In the genomic region with DNA sequence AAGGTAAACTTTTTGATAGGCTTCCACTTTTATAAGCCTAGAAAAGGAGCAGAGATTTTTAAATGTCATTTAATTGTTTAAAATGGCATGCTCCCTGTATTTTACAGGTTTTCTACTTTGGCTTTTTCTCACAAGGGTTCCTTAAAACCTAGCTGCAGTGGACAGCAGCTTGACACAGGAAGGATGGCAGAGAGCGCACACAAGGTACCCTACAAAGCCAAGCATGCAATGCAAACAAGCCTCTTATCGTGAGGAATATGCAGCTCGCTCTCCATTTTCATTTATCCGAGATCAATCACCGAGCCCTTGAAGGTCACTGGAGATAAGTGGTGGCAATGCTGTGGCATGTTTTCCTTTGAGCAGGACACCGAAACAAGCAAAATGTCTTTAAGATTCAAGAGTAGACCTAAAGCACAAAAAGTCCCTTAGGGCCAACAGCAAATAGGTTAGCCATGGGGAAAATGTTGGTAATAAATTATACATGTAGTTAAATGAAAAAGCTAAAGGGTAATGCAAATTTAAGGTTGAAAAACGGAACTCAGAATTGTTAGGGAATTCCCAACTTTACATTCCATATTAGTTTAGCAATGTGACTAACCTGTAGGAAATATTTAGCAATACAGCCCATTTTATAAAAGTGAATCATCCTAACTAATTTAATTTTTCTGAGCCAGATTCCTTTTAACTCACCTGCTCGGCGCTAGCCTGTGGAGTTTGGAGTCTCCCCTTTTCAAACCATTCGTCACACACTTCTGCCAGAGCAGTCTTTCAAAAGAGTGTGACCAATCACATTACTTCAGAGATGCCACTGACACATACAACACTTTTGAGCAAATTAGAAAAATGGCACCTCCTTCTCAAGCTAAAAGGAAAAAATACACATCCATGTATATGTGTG, we compare ENCODE assay signal across 13 cellular contexts.
DNase-seq lines count a peak whose midpoint lies in the region; ATAC-seq and TF ChIP-seq lines count a peak whose summit lies in the region.
"Had no signal": no experiment of that assay in that cellular context is flagged by ENCODE, and none has a peak within 500 bp of the region (broad histone marks: within the 10 kb centered on the region; RNA-seq: fewer than 3 reads in every experiment).

No MANE protein-coding gene starts in this region.

- no peak for TF ChIP-seq CTCF in upper lobe of right lung (IDR thresholded peaks at IDR 0.05)
- no peak for TF ChIP-seq CTCF in tibial nerve (IDR thresholded peaks at IDR 0.05)

- H3K36me3 ChIP-seq in upper lobe of right lung (no peaks in the 10 kb centered on the region), tibial nerve (no peaks in the 10 kb centered on the region)
- H3K36me3 ChIP-seq: SJSA1 had no signal

- H3K27me3 ChIP-seq in upper lobe of right lung (no peaks in the 10 kb centered on the region), tibial nerve (no peaks in the 10 kb centered on the region)
- H3K27me3 ChIP-seq: SJSA1 had no signal

- no peak for TF ChIP-seq POLR2A in tibial nerve (IDR thresholded peaks at IDR 0.05)

- ATAC-seq in GM18520 (IDR thresholded peaks at IDR 0.05; ENCODE audit: unreplicated experiment): peak; percentile 55
- peak; percentile 37 for ATAC-seq in GM21423 (IDR thresholded peaks at IDR 0.05; ENCODE audit: unreplicated experiment)
- peak; percentile 33 for ATAC-seq in esophagus mucosa
- no peak for ATAC-seq in upper lobe of right lung
- ATAC-seq in HG03108 (IDR thresholded peaks at IDR 0.05; ENCODE audit: unreplicated experiment): no peak
- ATAC-seq in GM18868 (IDR thresholded peaks at IDR 0.05; ENCODE audit: unreplicated experiment): no peak
- ATAC-seq: CD8-positive, alpha-beta T cell; natural killer cell had no signal

- TF ChIP-seq EP300 in tibial nerve (IDR thresholded peaks at IDR 0.05): no peak

- no peak overlapping the region for H3K4me3 ChIP-seq in upper lobe of right lung
- no peak overlapping the region for H3K4me3 ChIP-seq in tibial nerve
- H3K4me3 ChIP-seq: coronary artery, SJSA1 had no signal

- H3K9me3 ChIP-seq in upper lobe of right lung: no peaks in the 10 kb centered on the region
- H3K9me3 ChIP-seq in tibial nerve: no peaks in the 10 kb centered on the region
- H3K9me3 ChIP-seq: SJSA1 had no signal

- peak; percentile 53 for DNase-seq in NCI-H146 (lab: John Stamatoyannopoulos, UW)
- no peak for DNase-seq in upper lobe of right lung
- DNase-seq in tibial nerve (ENCODE audit: low spot score in 2 of 2): no peak
- DNase-seq: CD8-positive, alpha-beta T cell; GOT3; natural killer cell had no signal

- H3K4me1 ChIP-seq in upper lobe of right lung (no peaks in the 10 kb centered on the region), tibial nerve (no peaks in the 10 kb centered on the region)

- 75 to 76% methylated on average over 10 of the region's 10 CpGs for WGBS in tibial nerve, 2 donors

- H3K27ac ChIP-seq in upper lobe of right lung (no peak overlapping the region), tibial nerve (no peak overlapping the region)
- H3K27ac ChIP-seq: coronary artery, SJSA1 had no signal

- intact Hi-C loops in upper lobe of right lung (cut with DNase I): no loop called here

Comparison
In these comparisons a context has a peak if more than half of its experiments do, and no peak if none do; other contexts are left out.
1. ATAC-seq: peak in GM18520 (single experiment), GM21423 (single experiment) and esophagus mucosa (single experiment); none in upper lobe of right lung (single experiment), HG03108 (single experiment) and GM18868 (single experiment).